In genomic region chr13:61148211-61148610, GRCh38 we compare ENCODE assay signal across 8 cellular contexts.
"Had no signal": no experiment of that assay in that cellular context is flagged by ENCODE, and none has a peak within 500 bp of the region (broad histone marks: within the 10 kb centered on the region; RNA-seq: fewer than 3 reads in every experiment).

No MANE protein-coding gene starts in this region.

- H3K4me3 ChIP-seq: GM23248, HAP-1 had no signal

- H3K4me1 Mint-ChIP-seq: IgD-negative memory B cell had no signal

- H3K4me3 Mint-ChIP-seq: HFFc6, IgD-negative memory B cell had no signal

- H3K27ac ChIP-seq: GM23248, HL-60 had no signal

- DNase-seq: GM23248, GOT3, H7, HFFc6, KBM-7 had no signal

- H3K9ac ChIP-seq: GM23248 had no signal

- H3K27me3 Mint-ChIP-seq: IgD-negative memory B cell had no signal

- H3K27ac Mint-ChIP-seq: HFFc6, IgD-negative memory B cell had no signal

- H3K9me3 ChIP-seq: HAP-1 had no signal

- H3K36me3 Mint-ChIP-seq: IgD-negative memory B cell had no signal

- H3K36me3 ChIP-seq: HAP-1 had no signal

- H2AFZ ChIP-seq: GM23248 had no signal
